20 cellular contexts compared by ENCODE assay signal in genomic region chr18:45107425-45107824, GRCh38.
A peak's percentile ranks its signal among the peaks of the same experiment; 100 is the strongest.
DNase-seq lines count a peak whose midpoint lies in the region; ATAC-seq and TF ChIP-seq lines count a peak whose summit lies in the region.
"Had no signal": no experiment of that assay in that cellular context is flagged by ENCODE, and none has a peak within 500 bp of the region (broad histone marks: within the 10 kb centered on the region; RNA-seq: fewer than 3 reads in every experiment).

No MANE protein-coding gene starts in this region.

- H3K4me3 ChIP-seq in PC-3 (ENCODE audit: low read length) (no peak overlapping the region), trophoblast cell (ENCODE audit: low read depth, low read length) (no peak overlapping the region)

- H2AK5ac ChIP-seq in trophoblast cell (ENCODE audit: low read length) = no peak overlapping the region

- in situ Hi-C loops in GM13977 (cut with MboI; ENCODE audit: low pct_unique_long_range_greater_than_20kb, low sequenced_read_pairs, unreplicated experiment) = no loop called here

- H3K4me1 ChIP-seq in PC-3 (ENCODE audit: insufficient read depth, low read length) = no peaks in the 10 kb centered on the region; the same call in 1 of the 2 replicates
- no peaks in the 10 kb centered on the region for H3K4me1 ChIP-seq in trophoblast cell (ENCODE audit: control insufficient read depth in 1 of 2, insufficient read depth in 2 of 2, low read length in 2 of 2)

- H3K9me3 ChIP-seq in PC-3 (ENCODE audit: low read length) (no peaks in the 10 kb centered on the region), trophoblast cell (ENCODE audit: insufficient read depth, low read depth, low read length) (no peaks in the 10 kb centered on the region)

- H3K23ac ChIP-seq in trophoblast cell (ENCODE audit: low read length) = no peak overlapping the region

- no peak overlapping the region for H4K8ac ChIP-seq in trophoblast cell (ENCODE audit: low read depth, low read length)

- no peak overlapping the region for H3K18ac ChIP-seq in trophoblast cell (ENCODE audit: low read length)

- H3K79me2 ChIP-seq in PC-3 (ENCODE audit: low read length) = no peaks in the 10 kb centered on the region
- no peaks in the 10 kb centered on the region for H3K79me2 ChIP-seq in trophoblast cell (ENCODE audit: control insufficient read depth, insufficient read depth, low read length, poor library complexity)

- TF ChIP-seq CTCF in PC-3 (conservative IDR thresholded peaks at IDR 0.05; ENCODE audit: low read depth, low read length) (no peak), GM13977 (IDR thresholded peaks at IDR 0.05; ENCODE audit: extremely low read depth, insufficient read depth, missing control alignments) (no peak)

- H2BK120ac ChIP-seq in trophoblast cell (ENCODE audit: insufficient read depth, low read length, poor library complexity) = no peak overlapping the region

- H3K4ac ChIP-seq in trophoblast cell (ENCODE audit: low read depth, low read length) = no peak overlapping the region

- no peak overlapping the region for H2BK5ac ChIP-seq in trophoblast cell (ENCODE audit: low read depth, low read length, poor library complexity)

- H3K9ac ChIP-seq in PC-3 (ENCODE audit: low read length) (no peak overlapping the region), trophoblast cell (ENCODE audit: low read length) (no peak overlapping the region)

- intact Hi-C loops in PC-3 (cut with micrococcal nuclease) = no loop called here

- no peak overlapping the region for H3K14ac ChIP-seq in trophoblast cell (ENCODE audit: low read length)

- no peaks in the 10 kb centered on the region for H3K36me3 ChIP-seq in PC-3 (ENCODE audit: low read depth, low read length)
- no peaks in the 10 kb centered on the region for H3K36me3 ChIP-seq in trophoblast cell (ENCODE audit: control insufficient read depth in 1 of 2, insufficient read depth in 2 of 2, low read length in 2 of 2)

- no peak overlapping the region for H4K91ac ChIP-seq in trophoblast cell (ENCODE audit: low read depth, low read length)

- CTCF ChIA-PET in PC-3 (lab: Charles Lee) = no interaction called here

- POLR2A ChIA-PET in PC-3 (lab: Charles Lee; ENCODE audit: unreplicated experiment) = no interaction called here

- H3F3A ChIP-seq in PC-3 (ENCODE audit: low read length, unreplicated experiment) = no peaks in the 10 kb centered on the region

- H2BK12ac ChIP-seq in trophoblast cell (ENCODE audit: low read length) = no peak overlapping the region

- no peak overlapping the region for H4K12ac ChIP-seq in trophoblast cell (ENCODE audit: low read depth, low read length)

- BruUV-seq in PC-3 (replicated peaks; lab: Mats Ljungman, UMichigan) = no TSS peak

- H2AFZ ChIP-seq in PC-3 (ENCODE audit: low read length) = no peak overlapping the region
- no peak overlapping the region for H2AFZ ChIP-seq in trophoblast cell (ENCODE audit: insufficient read depth, low read length, poor library complexity)

- H3K79me1 ChIP-seq in trophoblast cell (ENCODE audit: low read length) = no peaks in the 10 kb centered on the region

- peak; percentile 66 for DNase-seq in GM03348 (ENCODE audit: low spot score)
- DNase-seq in PC-3 = peak; percentile 62
- peak; percentile 57 for DNase-seq in epithelial cell of prostate (ENCODE audit: low read depth, low spot score)
- DNase-seq in trophoblast cell = peak; percentile 66 to 89
- DNase-seq in GM13977 (ENCODE audit: low spot score) = no peak
- DNase-seq in NCI-H1092 (lab: John Stamatoyannopoulos, UW) = no peak
- DNase-seq: activated CD4-positive, alpha-beta memory T cell treated with anti-CD3 and anti-CD28 coated beads for 36 hours; activated naive CD8-positive, alpha-beta T cell treated with anti-CD3 and anti-CD28 coated beads, Interleukin-2, amount 10 ng/mL, durations not matched to agents 7 days and 5 days; activated T-cell treated with anti-CD3 and anti-CD28 coated beads, Interleukin-2, amount 50 U/mL, for 48 hours; hippocampal formation; kidney glomerular epithelial cell; midbrain; NCI-H2107; RPMI8226; stimulated activated CD4-positive, alpha-beta T cell treated with anti-CD3 and anti-CD28 coated beads, Interleukin-1b, Interleukin-23, amount 100 ng/mL, for 48 hours had no signal

- ATAC-seq in PC-3 (peak; percentile 18; the same call in 1 of the 2 replicates), GM21381 (IDR thresholded peaks at IDR 0.05; ENCODE audit: unreplicated experiment) (no peak), HG03432 (IDR thresholded peaks at IDR 0.05; ENCODE audit: unreplicated experiment) (no peak)
- ATAC-seq: HCT116 had no signal

- H3K9me2 ChIP-seq in PC-3 (replicated peaks; ENCODE audit: low read length) = no peaks in the 10 kb centered on the region

- H3K4me2 ChIP-seq in PC-3 (ENCODE audit: low read length) = no peak overlapping the region
- H3K4me2 ChIP-seq in trophoblast cell (ENCODE audit: low read length) = no peak overlapping the region

- H3K27ac ChIP-seq in PC-3 (ENCODE audit: low read length) (peak overlapping the region; percentile 62), epithelial cell of prostate (no peak overlapping the region), trophoblast cell (ENCODE audit: low read depth, low read length) (no peak overlapping the region)
- H3K27ac ChIP-seq: C4-2B, VCaP had no signal

- WGBS in trophoblast cell (ENCODE audit: extremely low coverage, insufficient coverage, insufficient read length) = no CpG with 5 or more reads among the region's 1 CpG

- no peaks in the 10 kb centered on the region for H4K20me1 ChIP-seq in PC-3 (ENCODE audit: low read length)

- no peaks in the 10 kb centered on the region for H3K27me3 ChIP-seq in PC-3 (ENCODE audit: low read length)
- H3K27me3 ChIP-seq in trophoblast cell (ENCODE audit: insufficient read depth, low read length) = no peaks in the 10 kb centered on the region

Comparison
In these comparisons a context has a peak if more than half of its experiments do, and no peak if none do; other contexts are left out.
1. DNase-seq: peak in GM03348 (single experiment), PC-3 (single experiment), epithelial cell of prostate (single experiment) and trophoblast cell (2 of 2); none in GM13977 (single experiment) and NCI-H1092 (single experiment).